In the genomic region with DNA sequence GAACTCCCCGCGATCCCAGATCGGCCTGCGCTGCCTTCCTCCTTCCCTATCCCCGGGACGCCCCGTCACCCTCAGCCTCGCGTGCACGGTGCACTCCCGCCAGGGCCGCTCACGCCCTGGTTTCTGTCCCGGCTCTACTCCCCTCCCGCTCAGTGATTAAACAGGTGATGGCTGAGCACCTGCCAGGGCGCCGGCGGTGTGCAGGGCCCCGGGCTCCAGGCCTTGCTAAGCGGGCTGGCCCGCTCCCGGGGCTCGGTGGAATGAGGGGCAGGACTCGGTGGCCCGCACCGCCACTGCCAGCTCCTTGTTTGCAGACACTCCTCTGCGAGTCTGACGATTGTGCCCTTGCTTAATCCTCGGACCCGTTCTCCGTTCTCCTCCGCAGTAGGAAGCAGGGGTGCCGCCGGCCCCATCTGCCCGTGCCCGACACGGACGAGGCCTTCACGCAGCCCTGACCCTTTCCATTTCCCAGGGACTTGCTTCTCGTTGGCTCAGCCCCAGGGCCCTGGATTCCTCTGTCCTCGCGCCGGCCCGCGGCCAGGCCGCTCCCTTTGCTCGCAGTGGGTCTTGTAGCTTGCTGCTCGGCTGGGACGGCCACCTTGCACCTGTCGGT, we compare ENCODE assay signal across 1 cellular context.
TF ChIP-seq lines count a peak whose summit lies in the region.

No MANE protein-coding gene starts in this region.

TF ChIP-seq in HepG2, 621 proteins besides CTCF, POLR2A, EP300 and RAD21 (continued from another document):
- TF ChIP-seq, protein P1, sequence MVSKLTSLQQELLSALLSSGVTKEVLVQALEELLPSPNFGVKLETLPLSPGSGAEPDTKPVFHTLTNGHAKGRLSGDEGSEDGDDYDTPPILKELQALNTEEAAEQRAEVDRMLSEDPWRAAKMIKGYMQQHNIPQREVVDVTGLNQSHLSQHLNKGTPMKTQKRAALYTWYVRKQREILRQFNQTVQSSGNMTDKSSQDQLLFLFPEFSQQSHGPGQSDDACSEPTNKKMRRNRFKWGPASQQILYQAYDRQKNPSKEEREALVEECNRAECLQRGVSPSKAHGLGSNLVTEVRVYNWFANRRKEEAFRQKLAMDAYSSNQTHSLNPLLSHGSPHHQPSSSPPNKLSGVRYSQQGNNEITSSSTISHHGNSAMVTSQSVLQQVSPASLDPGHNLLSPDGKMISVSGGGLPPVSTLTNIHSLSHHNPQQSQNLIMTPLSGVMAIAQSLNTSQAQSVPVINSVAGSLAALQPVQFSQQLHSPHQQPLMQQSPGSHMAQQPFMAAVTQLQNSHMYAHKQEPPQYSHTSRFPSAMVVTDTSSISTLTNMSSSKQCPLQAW (CRISPR knock-in tag; IDR thresholded peaks at IDR 0.05): no peak
- TF ChIP-seq, protein P2, sequence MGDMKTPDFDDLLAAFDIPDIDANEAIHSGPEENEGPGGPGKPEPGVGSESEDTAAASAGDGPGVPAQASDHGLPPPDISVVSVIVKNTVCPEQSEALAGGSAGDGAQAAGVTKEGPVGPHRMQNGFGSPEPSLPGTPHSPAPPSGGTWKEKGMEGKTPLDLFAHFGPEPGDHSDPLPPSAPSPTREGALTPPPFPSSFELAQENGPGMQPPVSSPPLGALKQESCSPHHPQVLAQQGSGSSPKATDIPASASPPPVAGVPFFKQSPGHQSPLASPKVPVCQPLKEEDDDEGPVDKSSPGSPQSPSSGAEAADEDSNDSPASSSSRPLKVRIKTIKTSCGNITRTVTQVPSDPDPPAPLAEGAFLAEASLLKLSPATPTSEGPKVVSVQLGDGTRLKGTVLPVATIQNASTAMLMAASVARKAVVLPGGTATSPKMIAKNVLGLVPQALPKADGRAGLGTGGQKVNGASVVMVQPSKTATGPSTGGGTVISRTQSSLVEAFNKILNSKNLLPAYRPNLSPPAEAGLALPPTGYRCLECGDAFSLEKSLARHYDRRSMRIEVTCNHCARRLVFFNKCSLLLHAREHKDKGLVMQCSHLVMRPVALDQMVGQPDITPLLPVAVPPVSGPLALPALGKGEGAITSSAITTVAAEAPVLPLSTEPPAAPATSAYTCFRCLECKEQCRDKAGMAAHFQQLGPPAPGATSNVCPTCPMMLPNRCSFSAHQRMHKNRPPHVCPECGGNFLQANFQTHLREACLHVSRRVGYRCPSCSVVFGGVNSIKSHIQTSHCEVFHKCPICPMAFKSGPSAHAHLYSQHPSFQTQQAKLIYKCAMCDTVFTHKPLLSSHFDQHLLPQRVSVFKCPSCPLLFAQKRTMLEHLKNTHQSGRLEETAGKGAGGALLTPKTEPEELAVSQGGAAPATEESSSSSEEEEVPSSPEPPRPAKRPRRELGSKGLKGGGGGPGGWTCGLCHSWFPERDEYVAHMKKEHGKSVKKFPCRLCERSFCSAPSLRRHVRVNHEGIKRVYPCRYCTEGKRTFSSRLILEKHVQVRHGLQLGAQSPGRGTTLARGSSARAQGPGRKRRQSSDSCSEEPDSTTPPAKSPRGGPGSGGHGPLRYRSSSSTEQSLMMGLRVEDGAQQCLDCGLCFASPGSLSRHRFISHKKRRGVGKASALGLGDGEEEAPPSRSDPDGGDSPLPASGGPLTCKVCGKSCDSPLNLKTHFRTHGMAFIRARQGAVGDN (CRISPR knock-in tag; IDR thresholded peaks at IDR 0.05): peak; percentile 33
- TF ChIP-seq, protein P3, sequence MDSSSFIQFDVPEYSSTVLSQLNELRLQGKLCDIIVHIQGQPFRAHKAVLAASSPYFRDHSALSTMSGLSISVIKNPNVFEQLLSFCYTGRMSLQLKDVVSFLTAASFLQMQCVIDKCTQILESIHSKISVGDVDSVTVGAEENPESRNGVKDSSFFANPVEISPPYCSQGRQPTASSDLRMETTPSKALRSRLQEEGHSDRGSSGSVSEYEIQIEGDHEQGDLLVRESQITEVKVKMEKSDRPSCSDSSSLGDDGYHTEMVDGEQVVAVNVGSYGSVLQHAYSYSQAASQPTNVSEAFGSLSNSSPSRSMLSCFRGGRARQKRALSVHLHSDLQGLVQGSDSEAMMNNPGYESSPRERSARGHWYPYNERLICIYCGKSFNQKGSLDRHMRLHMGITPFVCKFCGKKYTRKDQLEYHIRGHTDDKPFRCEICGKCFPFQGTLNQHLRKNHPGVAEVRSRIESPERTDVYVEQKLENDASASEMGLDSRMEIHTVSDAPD (CRISPR knock-in tag; IDR thresholded peaks at IDR 0.05): no peak
- TF ChIP-seq, protein P4, sequence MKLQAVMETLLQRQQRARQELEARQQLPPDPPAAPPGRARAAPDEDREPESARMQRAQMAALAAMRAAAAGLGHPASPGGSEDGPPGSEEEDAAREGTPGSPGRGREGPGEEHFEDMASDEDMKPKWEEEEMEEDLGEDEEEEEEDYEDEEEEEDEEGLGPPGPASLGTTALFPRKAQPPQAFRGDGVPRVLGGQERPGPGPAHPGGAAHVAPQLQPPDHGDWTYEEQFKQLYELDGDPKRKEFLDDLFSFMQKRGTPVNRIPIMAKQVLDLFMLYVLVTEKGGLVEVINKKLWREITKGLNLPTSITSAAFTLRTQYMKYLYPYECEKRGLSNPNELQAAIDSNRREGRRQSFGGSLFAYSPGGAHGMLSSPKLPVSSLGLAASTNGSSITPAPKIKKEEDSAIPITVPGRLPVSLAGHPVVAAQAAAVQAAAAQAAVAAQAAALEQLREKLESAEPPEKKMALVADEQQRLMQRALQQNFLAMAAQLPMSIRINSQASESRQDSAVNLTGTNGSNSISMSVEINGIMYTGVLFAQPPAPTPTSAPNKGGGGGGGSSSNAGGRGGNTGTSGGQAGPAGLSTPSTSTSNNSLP (IDR thresholded peaks at IDR 0.05; ENCODE audit: low read depth, low read length): no peak
- TF ChIP-seq NFIB (CRISPR knock-in tag; IDR thresholded peaks at IDR 0.05; ENCODE audit: borderline replicate concordance) (no peak), JUN (CRISPR knock-in tag; IDR thresholded peaks at IDR 0.05) (no peak), EED (CRISPR knock-in tag; IDR thresholded peaks at IDR 0.05) (0 out of 2 replicates have a peak, but pooled peaks have one; percentile 28), EHMT2 (IDR thresholded peaks at IDR 0.05; ENCODE audit: borderline replicate concordance, low read depth, low read length) (no peak), ZNF720 (CRISPR knock-in tag; IDR thresholded peaks at IDR 0.05) (no peak), TSC22D2 (CRISPR knock-in tag; IDR thresholded peaks at IDR 0.05; ENCODE audit: borderline replicate concordance) (no peak), ADNP (CRISPR knock-in tag; IDR thresholded peaks at IDR 0.05) (no peak), JDP2 (CRISPR knock-in tag; IDR thresholded peaks at IDR 0.05; ENCODE audit: borderline replicate concordance) (no peak), TARDBP (CRISPR knock-in tag; IDR thresholded peaks at IDR 0.05) (no peak), RAD51 (IDR thresholded peaks at IDR 0.05; ENCODE audit: borderline replicate concordance) (no peak)
